2 cellular contexts compared by ENCODE assay signal in the genomic region with DNA sequence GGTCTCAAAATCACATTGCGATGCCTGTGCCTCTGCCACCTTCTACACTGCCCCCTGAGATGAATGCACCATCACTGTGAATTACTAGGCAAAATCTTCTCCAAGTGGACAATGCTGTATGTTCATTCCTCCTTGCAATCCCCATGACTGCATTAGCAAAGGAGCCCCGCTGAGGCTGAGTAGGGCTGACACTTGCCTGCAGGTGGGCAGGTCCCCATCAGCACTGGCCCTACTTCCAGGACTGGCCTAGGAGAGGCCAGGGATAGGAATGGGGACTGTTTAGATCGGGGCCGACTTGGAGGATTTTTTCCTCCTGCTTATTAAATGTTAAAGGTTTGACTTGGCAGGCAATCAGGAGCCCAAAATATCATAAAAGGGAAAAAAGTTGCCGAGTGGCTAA.
TF ChIP-seq lines count a peak whose summit lies in the region.

No MANE protein-coding gene starts in this region.

TF ChIP-seq in GM23338, 12 proteins besides CTCF, POLR2A, EP300 and RAD21 (continues in another document):
- TF ChIP-seq, protein P1, sequence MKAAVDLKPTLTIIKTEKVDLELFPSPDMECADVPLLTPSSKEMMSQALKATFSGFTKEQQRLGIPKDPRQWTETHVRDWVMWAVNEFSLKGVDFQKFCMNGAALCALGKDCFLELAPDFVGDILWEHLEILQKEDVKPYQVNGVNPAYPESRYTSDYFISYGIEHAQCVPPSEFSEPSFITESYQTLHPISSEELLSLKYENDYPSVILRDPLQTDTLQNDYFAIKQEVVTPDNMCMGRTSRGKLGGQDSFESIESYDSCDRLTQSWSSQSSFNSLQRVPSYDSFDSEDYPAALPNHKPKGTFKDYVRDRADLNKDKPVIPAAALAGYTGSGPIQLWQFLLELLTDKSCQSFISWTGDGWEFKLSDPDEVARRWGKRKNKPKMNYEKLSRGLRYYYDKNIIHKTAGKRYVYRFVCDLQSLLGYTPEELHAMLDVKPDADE (IDR thresholded peaks at IDR 0.05), result no peak
- no peak for TF ChIP-seq ZNF462 (CRISPR knock-in tag; IDR thresholded peaks at IDR 0.05)
- TF ChIP-seq ZNF114 (CRISPR knock-in tag; IDR thresholded peaks at IDR 0.05), result no peak
- TF ChIP-seq CREB1 (CRISPR knock-in tag; IDR thresholded peaks at IDR 0.05; ENCODE audit: low read depth), result no peak
- TF ChIP-seq EZH2phosphoT487 (IDR thresholded peaks at IDR 0.05; ENCODE audit: unreplicated experiment), result no peak
- no peak for TF ChIP-seq POLR2AphosphoS5 (IDR thresholded peaks at IDR 0.05; ENCODE audit: low read depth)
- TF ChIP-seq NANOG (IDR thresholded peaks at IDR 0.05; ENCODE audit: borderline replicate concordance), result no peak
- no peak for TF ChIP-seq JUNB (IDR thresholded peaks at IDR 0.05; ENCODE audit: unreplicated experiment)
- no peak for TF ChIP-seq STAT1 (IDR thresholded peaks at IDR 0.05; ENCODE audit: unreplicated experiment)
- TF ChIP-seq, protein P2, sequence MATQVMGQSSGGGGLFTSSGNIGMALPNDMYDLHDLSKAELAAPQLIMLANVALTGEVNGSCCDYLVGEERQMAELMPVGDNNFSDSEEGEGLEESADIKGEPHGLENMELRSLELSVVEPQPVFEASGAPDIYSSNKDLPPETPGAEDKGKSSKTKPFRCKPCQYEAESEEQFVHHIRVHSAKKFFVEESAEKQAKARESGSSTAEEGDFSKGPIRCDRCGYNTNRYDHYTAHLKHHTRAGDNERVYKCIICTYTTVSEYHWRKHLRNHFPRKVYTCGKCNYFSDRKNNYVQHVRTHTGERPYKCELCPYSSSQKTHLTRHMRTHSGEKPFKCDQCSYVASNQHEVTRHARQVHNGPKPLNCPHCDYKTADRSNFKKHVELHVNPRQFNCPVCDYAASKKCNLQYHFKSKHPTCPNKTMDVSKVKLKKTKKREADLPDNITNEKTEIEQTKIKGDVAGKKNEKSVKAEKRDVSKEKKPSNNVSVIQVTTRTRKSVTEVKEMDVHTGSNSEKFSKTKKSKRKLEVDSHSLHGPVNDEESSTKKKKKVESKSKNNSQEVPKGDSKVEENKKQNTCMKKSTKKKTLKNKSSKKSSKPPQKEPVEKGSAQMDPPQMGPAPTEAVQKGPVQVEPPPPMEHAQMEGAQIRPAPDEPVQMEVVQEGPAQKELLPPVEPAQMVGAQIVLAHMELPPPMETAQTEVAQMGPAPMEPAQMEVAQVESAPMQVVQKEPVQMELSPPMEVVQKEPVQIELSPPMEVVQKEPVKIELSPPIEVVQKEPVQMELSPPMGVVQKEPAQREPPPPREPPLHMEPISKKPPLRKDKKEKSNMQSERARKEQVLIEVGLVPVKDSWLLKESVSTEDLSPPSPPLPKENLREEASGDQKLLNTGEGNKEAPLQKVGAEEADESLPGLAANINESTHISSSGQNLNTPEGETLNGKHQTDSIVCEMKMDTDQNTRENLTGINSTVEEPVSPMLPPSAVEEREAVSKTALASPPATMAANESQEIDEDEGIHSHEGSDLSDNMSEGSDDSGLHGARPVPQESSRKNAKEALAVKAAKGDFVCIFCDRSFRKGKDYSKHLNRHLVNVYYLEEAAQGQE (IDR thresholded peaks at IDR 0.05; ENCODE audit: unreplicated experiment), result no peak

TF ChIP-seq in H1, 55 proteins besides CTCF, POLR2A, EP300 and RAD21 (continued from another document):
- no peak for TF ChIP-seq CTBP2 (IDR thresholded peaks at IDR 0.05; ENCODE audit: borderline replicate concordance, insufficient read depth, insufficient read length, low read length)
- TF ChIP-seq, protein P3, sequence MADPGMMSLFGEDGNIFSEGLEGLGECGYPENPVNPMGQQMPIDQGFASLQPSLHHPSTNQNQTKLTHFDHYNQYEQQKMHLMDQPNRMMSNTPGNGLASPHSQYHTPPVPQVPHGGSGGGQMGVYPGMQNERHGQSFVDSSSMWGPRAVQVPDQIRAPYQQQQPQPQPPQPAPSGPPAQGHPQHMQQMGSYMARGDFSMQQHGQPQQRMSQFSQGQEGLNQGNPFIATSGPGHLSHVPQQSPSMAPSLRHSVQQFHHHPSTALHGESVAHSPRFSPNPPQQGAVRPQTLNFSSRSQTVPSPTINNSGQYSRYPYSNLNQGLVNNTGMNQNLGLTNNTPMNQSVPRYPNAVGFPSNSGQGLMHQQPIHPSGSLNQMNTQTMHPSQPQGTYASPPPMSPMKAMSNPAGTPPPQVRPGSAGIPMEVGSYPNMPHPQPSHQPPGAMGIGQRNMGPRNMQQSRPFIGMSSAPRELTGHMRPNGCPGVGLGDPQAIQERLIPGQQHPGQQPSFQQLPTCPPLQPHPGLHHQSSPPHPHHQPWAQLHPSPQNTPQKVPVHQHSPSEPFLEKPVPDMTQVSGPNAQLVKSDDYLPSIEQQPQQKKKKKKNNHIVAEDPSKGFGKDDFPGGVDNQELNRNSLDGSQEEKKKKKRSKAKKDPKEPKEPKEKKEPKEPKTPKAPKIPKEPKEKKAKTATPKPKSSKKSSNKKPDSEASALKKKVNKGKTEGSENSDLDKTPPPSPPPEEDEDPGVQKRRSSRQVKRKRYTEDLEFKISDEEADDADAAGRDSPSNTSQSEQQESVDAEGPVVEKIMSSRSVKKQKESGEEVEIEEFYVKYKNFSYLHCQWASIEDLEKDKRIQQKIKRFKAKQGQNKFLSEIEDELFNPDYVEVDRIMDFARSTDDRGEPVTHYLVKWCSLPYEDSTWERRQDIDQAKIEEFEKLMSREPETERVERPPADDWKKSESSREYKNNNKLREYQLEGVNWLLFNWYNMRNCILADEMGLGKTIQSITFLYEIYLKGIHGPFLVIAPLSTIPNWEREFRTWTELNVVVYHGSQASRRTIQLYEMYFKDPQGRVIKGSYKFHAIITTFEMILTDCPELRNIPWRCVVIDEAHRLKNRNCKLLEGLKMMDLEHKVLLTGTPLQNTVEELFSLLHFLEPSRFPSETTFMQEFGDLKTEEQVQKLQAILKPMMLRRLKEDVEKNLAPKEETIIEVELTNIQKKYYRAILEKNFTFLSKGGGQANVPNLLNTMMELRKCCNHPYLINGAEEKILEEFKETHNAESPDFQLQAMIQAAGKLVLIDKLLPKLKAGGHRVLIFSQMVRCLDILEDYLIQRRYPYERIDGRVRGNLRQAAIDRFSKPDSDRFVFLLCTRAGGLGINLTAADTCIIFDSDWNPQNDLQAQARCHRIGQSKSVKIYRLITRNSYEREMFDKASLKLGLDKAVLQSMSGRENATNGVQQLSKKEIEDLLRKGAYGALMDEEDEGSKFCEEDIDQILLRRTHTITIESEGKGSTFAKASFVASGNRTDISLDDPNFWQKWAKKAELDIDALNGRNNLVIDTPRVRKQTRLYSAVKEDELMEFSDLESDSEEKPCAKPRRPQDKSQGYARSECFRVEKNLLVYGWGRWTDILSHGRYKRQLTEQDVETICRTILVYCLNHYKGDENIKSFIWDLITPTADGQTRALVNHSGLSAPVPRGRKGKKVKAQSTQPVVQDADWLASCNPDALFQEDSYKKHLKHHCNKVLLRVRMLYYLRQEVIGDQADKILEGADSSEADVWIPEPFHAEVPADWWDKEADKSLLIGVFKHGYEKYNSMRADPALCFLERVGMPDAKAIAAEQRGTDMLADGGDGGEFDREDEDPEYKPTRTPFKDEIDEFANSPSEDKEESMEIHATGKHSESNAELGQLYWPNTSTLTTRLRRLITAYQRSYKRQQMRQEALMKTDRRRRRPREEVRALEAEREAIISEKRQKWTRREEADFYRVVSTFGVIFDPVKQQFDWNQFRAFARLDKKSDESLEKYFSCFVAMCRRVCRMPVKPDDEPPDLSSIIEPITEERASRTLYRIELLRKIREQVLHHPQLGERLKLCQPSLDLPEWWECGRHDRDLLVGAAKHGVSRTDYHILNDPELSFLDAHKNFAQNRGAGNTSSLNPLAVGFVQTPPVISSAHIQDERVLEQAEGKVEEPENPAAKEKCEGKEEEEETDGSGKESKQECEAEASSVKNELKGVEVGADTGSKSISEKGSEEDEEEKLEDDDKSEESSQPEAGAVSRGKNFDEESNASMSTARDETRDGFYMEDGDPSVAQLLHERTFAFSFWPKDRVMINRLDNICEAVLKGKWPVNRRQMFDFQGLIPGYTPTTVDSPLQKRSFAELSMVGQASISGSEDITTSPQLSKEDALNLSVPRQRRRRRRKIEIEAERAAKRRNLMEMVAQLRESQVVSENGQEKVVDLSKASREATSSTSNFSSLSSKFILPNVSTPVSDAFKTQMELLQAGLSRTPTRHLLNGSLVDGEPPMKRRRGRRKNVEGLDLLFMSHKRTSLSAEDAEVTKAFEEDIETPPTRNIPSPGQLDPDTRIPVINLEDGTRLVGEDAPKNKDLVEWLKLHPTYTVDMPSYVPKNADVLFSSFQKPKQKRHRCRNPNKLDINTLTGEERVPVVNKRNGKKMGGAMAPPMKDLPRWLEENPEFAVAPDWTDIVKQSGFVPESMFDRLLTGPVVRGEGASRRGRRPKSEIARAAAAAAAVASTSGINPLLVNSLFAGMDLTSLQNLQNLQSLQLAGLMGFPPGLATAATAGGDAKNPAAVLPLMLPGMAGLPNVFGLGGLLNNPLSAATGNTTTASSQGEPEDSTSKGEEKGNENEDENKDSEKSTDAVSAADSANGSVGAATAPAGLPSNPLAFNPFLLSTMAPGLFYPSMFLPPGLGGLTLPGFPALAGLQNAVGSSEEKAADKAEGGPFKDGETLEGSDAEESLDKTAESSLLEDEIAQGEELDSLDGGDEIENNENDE (IDR thresholded peaks at IDR 0.05; ENCODE audit: insufficient replicate concordance, low read length), result no peak
